Comparison of ENCODE assay signal across 12 cellular contexts in the genomic region with DNA sequence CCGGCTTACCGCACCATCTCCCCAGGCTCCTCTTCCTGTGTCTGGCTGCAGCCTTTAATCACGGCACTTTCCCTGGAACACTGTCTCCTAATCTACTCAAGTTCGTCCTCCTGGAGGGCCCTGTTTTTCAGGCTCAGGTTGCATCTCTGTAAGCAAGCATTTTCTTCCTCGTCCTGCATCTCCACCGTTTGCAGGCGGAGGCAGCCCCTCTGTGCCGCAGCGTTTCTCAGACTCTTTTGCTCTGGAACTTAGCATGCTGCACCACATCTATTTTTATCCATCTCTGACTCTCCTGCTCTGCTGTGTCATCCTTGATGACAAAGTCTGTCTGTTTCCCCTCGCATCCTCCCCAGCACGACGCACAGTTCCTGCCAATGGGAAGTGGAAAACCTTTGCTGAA.
DNase-seq lines count a peak whose midpoint lies in the region; TF ChIP-seq lines count a peak whose summit lies in the region.
"Had no signal": no experiment of that assay in that cellular context is flagged by ENCODE, and none has a peak within 500 bp of the region (broad histone marks: within the 10 kb centered on the region; RNA-seq: fewer than 3 reads in every experiment).

No MANE protein-coding gene starts in this region.

- peak overlapping the region; percentile 88 for H3K27ac ChIP-seq in temporal lobe (ENCODE audit: low read depth, low read length)
- H3K27ac ChIP-seq in esophagus squamous epithelium: no peak overlapping the region
- H3K27ac ChIP-seq: psoas muscle, transverse colon had no signal

- no peak for TF ChIP-seq CTCF in esophagus squamous epithelium (IDR thresholded peaks at IDR 0.05)

- H3K9me3 ChIP-seq in adipocyte (ENCODE audit: control insufficient read depth, low read length) (no peaks in the 10 kb centered on the region), esophagus squamous epithelium (no peaks in the 10 kb centered on the region)
- H3K9me3 ChIP-seq: psoas muscle, transverse colon had no signal

- no peak overlapping the region for H3K9ac ChIP-seq in adipocyte (ENCODE audit: low read length)

- WGBS in esophagus squamous epithelium, 2 donors: 35 to 45% methylated on average over 12 of the region's 12 CpGs

- no peak for TF ChIP-seq POLR2A in esophagus squamous epithelium (IDR thresholded peaks at IDR 0.05)

- H3K4me3 ChIP-seq in adipocyte (ENCODE audit: low read length) (no peak overlapping the region), esophagus squamous epithelium (no peak overlapping the region)
- H3K4me3 ChIP-seq: psoas muscle, transverse colon had no signal

- no peaks in the 10 kb centered on the region for H3K4me1 ChIP-seq in adipocyte (ENCODE audit: control insufficient read depth, insufficient read depth, low read length)
- no peaks in the 10 kb centered on the region for H3K4me1 ChIP-seq in esophagus squamous epithelium
- H3K4me1 ChIP-seq: psoas muscle, transverse colon had no signal

- peaks cover 19% of the 10 kb centered on the region for H3K27me3 ChIP-seq in adipocyte (replicated peaks; ENCODE audit: control insufficient read depth, insufficient read depth, low read length)
- peaks cover 0 to 15% (median 0%) of the 10 kb centered on the region in 4 donors for H3K27me3 ChIP-seq in esophagus squamous epithelium

- no peaks in the 10 kb centered on the region for H3K36me3 ChIP-seq in adipocyte (ENCODE audit: control insufficient read depth, insufficient read depth, low read length, severe bottlenecking)
- no peaks in the 10 kb centered on the region for H3K36me3 ChIP-seq in esophagus squamous epithelium
- H3K36me3 ChIP-seq: transverse colon had no signal

- intact Hi-C loops in esophagus squamous epithelium (cut with DNase I): no loop called here

- DNase-seq in NCI-H510A treated with DMSO at 0.1 percent for 48 hours (lab: John Stamatoyannopoulos, UW): peak; percentile 69
- no peak for DNase-seq in NCI-H510A (lab: John Stamatoyannopoulos, UW)
- DNase-seq in adipocyte (ENCODE audit: low read depth): peak; percentile 5
- DNase-seq in inferior parietal cortex (ENCODE audit: extremely low spot score): peak; percentile 60
- no peak for DNase-seq in esophagus squamous epithelium (lab: John Stamatoyannopoulos, UW)
- no peak for DNase-seq in dermis blood vessel endothelial cell
- no peak for DNase-seq in stimulated activated CD4-positive, alpha-beta T cell treated with anti-CD3 and anti-CD28 coated beads, Interleukin-2, amount 100 ng/mL, for 24 hours
- DNase-seq: NCI-H1694; psoas muscle; stimulated activated CD8-positive, alpha-beta memory T cell treated with anti-CD3 and anti-CD28 coated beads, Interleukin-4, amount 100 ng/mL, for 48 hours; transverse colon had no signal

Comparison
In these comparisons a context has a peak if more than half of its experiments do, and no peak if none do; other contexts are left out.
1. DNase-seq: peak in NCI-H510A treated with DMSO at 0.1 percent for 48 hours (single experiment), adipocyte (single experiment) and inferior parietal cortex (single experiment); none in NCI-H510A (single experiment), esophagus squamous epithelium (single experiment), dermis blood vessel endothelial cell (single experiment) and stimulated activated CD4-positive, alpha-beta T cell treated with anti-CD3 and anti-CD28 coated beads, Interleukin-2, amount 100 ng/mL, for 24 hours (0 of 2).